Comparison of ENCODE assay signal across 12 cellular contexts in genomic region chr22:38104084-38104483, GRCh38. TPM values are rescaled to one million over a fixed set of nuclear protein-coding genes. Genes with fewer than 3 reads are reported as not detected.
A peak's percentile ranks its signal among the peaks of the same experiment; 100 is the strongest.
DNase-seq lines count a peak whose midpoint lies in the region; ATAC-seq and TF ChIP-seq lines count a peak whose summit lies in the region.
"Had no signal": no experiment of that assay in that cellular context is flagged by ENCODE, and none has a peak within 500 bp of the region (broad histone marks: within the 10 kb centered on the region; RNA-seq: fewer than 3 reads in every experiment).

No MANE protein-coding gene starts in this region.

- H3K4me1 ChIP-seq in endodermal cell (ENCODE audit: control insufficient read depth, insufficient read depth, low read length) (no peaks in the 10 kb centered on the region), body of pancreas (peaks cover 21% of the 10 kb centered on the region)

- no peaks in the 10 kb centered on the region for H3K36me3 ChIP-seq in endodermal cell (ENCODE audit: control insufficient read depth, insufficient read depth, low read length)
- no peaks in the 10 kb centered on the region for H3K36me3 ChIP-seq in body of pancreas (replicated peaks in 1 of 2; ENCODE audit: insufficient read depth in 1 of 2, low read depth in 2 of 2)

- DNase-seq in DMS 273 (lab: John Stamatoyannopoulos, UW; ENCODE audit: unreplicated experiment), result peak; percentile 55
- no peak for DNase-seq in DMS 273 treated with DMSO at 0.1 percent for 48 hours (lab: John Stamatoyannopoulos, UW)
- DNase-seq in MV-4-11 (lab: John Stamatoyannopoulos, UW), result peak; percentile 56
- peak; percentile 86 for DNase-seq in endodermal cell
- no peak for DNase-seq in osteocyte (ENCODE audit: extremely low spot score, unreplicated experiment)
- no peak for DNase-seq in 8988T
- DNase-seq in body of pancreas, result no peak
- DNase-seq in pons (ENCODE audit: low spot score), result no peak
- DNase-seq: occipital lobe had no signal

- TF ChIP-seq CTCF in endodermal cell (conservative IDR thresholded peaks at IDR 0.05) (peak; percentile 77), osteocyte (IDR thresholded peaks at IDR 0.05) (peak; percentile 32), body of pancreas (IDR thresholded peaks at IDR 0.05) (peak in 2 of 7 experiments; percentile 4 to 20)

- H3K27me3 Mint-ChIP-seq in endodermal cell (ENCODE audit: insufficient read depth) (no peaks in the 10 kb centered on the region), osteocyte (ENCODE audit: unreplicated experiment) (peaks cover 3% of the 10 kb centered on the region)

- no peaks in the 10 kb centered on the region for H3K4me1 Mint-ChIP-seq in endodermal cell
- peaks cover 4% of the 10 kb centered on the region for H3K4me1 Mint-ChIP-seq in osteocyte (ENCODE audit: unreplicated experiment)

- H3K9me3 Mint-ChIP-seq in endodermal cell, result no peaks in the 10 kb centered on the region
- H3K9me3 Mint-ChIP-seq in osteocyte (ENCODE audit: unreplicated experiment), result no peaks in the 10 kb centered on the region

- H3K4me3 Mint-ChIP-seq in endodermal cell (no peak overlapping the region), osteocyte (ENCODE audit: unreplicated experiment) (no peak overlapping the region)

- no peak for TF ChIP-seq POLR2A in body of pancreas (IDR thresholded peaks at IDR 0.05)

- H3K27ac Mint-ChIP-seq in endodermal cell, result no peak overlapping the region
- no peak overlapping the region for H3K27ac Mint-ChIP-seq in osteocyte (ENCODE audit: unreplicated experiment)

- no peak for ATAC-seq in body of pancreas
- ATAC-seq: Panc1 had no signal

- no peaks in the 10 kb centered on the region for H3K27me3 ChIP-seq in endodermal cell (ENCODE audit: control insufficient read depth, insufficient read depth, low read length, poor library complexity, severe bottlenecking)
- H3K27me3 ChIP-seq in body of pancreas, result no peaks in the 10 kb centered on the region

- intact Hi-C loops in body of pancreas (cut with DNase I), result no loop called here

- H3K27ac ChIP-seq in endodermal cell (ENCODE audit: low read depth, low read length), result no peak overlapping the region
- H3K27ac ChIP-seq in body of pancreas, result no peak overlapping the region
- H3K27ac ChIP-seq: epithelial cell of prostate had no signal

- H3K4me3 ChIP-seq in endodermal cell (ENCODE audit: low read length), result no peak overlapping the region
- no peak overlapping the region for H3K4me3 ChIP-seq in body of pancreas

- WGBS in endodermal cell (ENCODE audit: insufficient coverage in 1 of 2, insufficient read length in 1 of 2), 2 experiments, result 77 to 83% methylated on average over 2 to 6 of the region's 6 CpGs
- WGBS in body of pancreas, 2 donors, result 70 to 78% methylated on average over 6 of the region's 6 CpGs

- H3K36me3 Mint-ChIP-seq in endodermal cell (ENCODE audit: low read depth), result no peaks in the 10 kb centered on the region
- no peaks in the 10 kb centered on the region for H3K36me3 Mint-ChIP-seq in osteocyte (ENCODE audit: unreplicated experiment)

- H3K9me3 ChIP-seq in endodermal cell (ENCODE audit: control insufficient read depth, low read length) (no peaks in the 10 kb centered on the region), body of pancreas (no peaks in the 10 kb centered on the region)

- H3K9ac ChIP-seq in endodermal cell (ENCODE audit: extremely low read depth, low read length, poor library complexity, severe bottlenecking), result no peak overlapping the region

RNA-seq across cellular contexts. Expression of gene BAIAP2L2, which starts 6.4 kb away (rescaled TPM):
- total RNA-seq in endodermal cell (1 to 10 TPM; 1.4 to 3.7 TPM), osteocyte (0.39 and 0.48 TPM in 2 replicates), body of pancreas (1 to 10 TPM in 1 of 2 donors, under 1 TPM in 1; 0.66 to 4.4 TPM)
- polyA plus RNA-seq in endodermal cell (2013, experiment 1 of 2), result 2.7 TPM
- polyA plus RNA-seq in endodermal cell (2013, experiment 2 of 2), result 1.9 TPM
- total RNA-seq: A172, occipital lobe had no signal

RNA-seq across cellular contexts. Expression of gene SLC16A8, which starts 20.1 kb away (rescaled TPM):
- total RNA-seq in endodermal cell, result 1 to 10 TPM in 1 of 2 donors, under 1 TPM in 1; 0.57 to 1.1 TPM
- polyA plus RNA-seq in endodermal cell (2013, experiment 1 of 2), result 0.61 TPM
- 0.17 TPM for polyA plus RNA-seq in endodermal cell (2013, experiment 2 of 2)
- not detected in 2 replicates for total RNA-seq in osteocyte
- not detected for total RNA-seq in body of pancreas
- total RNA-seq: A172 had no signal

RNA-seq across cellular contexts. Expression of gene PICK1, which starts 46.9 kb away (rescaled TPM):
- total RNA-seq in endodermal cell (10 to 100 TPM; 42.7 to 54.1 TPM), osteocyte (26.2 and 27.9 TPM in 2 replicates), body of pancreas (10 to 100 TPM; 39.7 to 52.4 TPM)
- polyA plus RNA-seq in endodermal cell (2013, experiment 1 of 2), result 22.8 TPM
- 20.1 TPM for polyA plus RNA-seq in endodermal cell (2013, experiment 2 of 2)

Comparison
In these comparisons a context has a peak if more than half of its experiments do, and no peak if none do; other contexts are left out.
1. DNase-seq: peak in DMS 273 (single experiment), MV-4-11 (single experiment) and endodermal cell (single experiment); none in DMS 273 treated with DMSO at 0.1 percent for 48 hours (single experiment), osteocyte (single experiment), 8988T (single experiment), body of pancreas (0 of 4) and pons (single experiment).